In genomic region chr12:94092516-94093241, GRCh38 we compare ENCODE assay signal across 15 cellular contexts. TPM values are rescaled to one million over a fixed set of nuclear protein-coding genes. Genes with fewer than 3 reads are reported as not detected.
DNase-seq lines count a peak whose midpoint lies in the region; ATAC-seq and TF ChIP-seq lines count a peak whose summit lies in the region.
"Had no signal": no experiment of that assay in that cellular context is flagged by ENCODE, and none has a peak within 500 bp of the region (broad histone marks: within the 10 kb centered on the region; RNA-seq: fewer than 3 reads in every experiment).

No MANE protein-coding gene starts in this region.

- DNase-seq in right cardiac atrium: peak in 2 of 3 donors; percentile 63 to 80
- DNase-seq in left ventricle myocardium inferior: no peak
- DNase-seq in cardiac fibroblast (ENCODE audit: low read depth in 2 of 2): peak; percentile 88 to 96
- DNase-seq in osteocyte (ENCODE audit: extremely low spot score, unreplicated experiment): no peak
- DNase-seq in activated T-cell treated with anti-CD3 and anti-CD28 coated beads, Interleukin-2, amount 50 U/mL, for 1 hour: no peak
- DNase-seq in NOMO-1 treated with dmso at 0.1 percent for 144 hours (lab: John Stamatoyannopoulos, UW; ENCODE audit: unreplicated experiment): no peak
- DNase-seq: activated CD8-positive, alpha-beta T cell treated with anti-CD3 and anti-CD28 coated beads, Interleukin-2, amount 10 ng/mL, durations not matched to agents 7 days and 5 days; effector memory CD8-positive, alpha-beta T cell; NK-92 treated with Interleukin-12 subunit alpha and Interleukin-12 subunit beta, amount 100 ng/mL, for 24 hours; nucleus accumbens; testis had no signal

- no peak for TF ChIP-seq CTCF in left ventricle myocardium inferior (IDR thresholded peaks at IDR 0.05; ENCODE audit: borderline replicate concordance)
- no peak for TF ChIP-seq CTCF in cardiac fibroblast (IDR thresholded peaks at IDR 0.05; ENCODE audit: low read depth, low read length)
- TF ChIP-seq CTCF in osteocyte (IDR thresholded peaks at IDR 0.05): no peak

- no peaks in the 10 kb centered on the region for H3K4me1 ChIP-seq in right cardiac atrium (ENCODE audit: control insufficient read depth, insufficient read depth, low read length)
- no peaks in the 10 kb centered on the region for H3K4me1 ChIP-seq in left ventricle myocardium inferior
- H3K4me1 ChIP-seq: body of pancreas, testis had no signal

- no peaks in the 10 kb centered on the region for H3K9me3 Mint-ChIP-seq in osteocyte (ENCODE audit: unreplicated experiment)
- H3K9me3 Mint-ChIP-seq: activated T-helper 2 cell treated with anti-CD3 and anti-CD28 coated beads, Interferon-gamma antibody, Interleukin-2, Interleukin-4, amounts not matched to agents 10 μg/mL and 5 μg/mL and 100 μg/mL, durations not matched to agents 14 hours and 24 hours and 36 hours; effector memory CD8-positive, alpha-beta T cell had no signal

- H3K27me3 ChIP-seq in right cardiac atrium (ENCODE audit: control insufficient read depth, insufficient read depth) (no peaks in the 10 kb centered on the region), left ventricle myocardium inferior (ENCODE audit: low read depth) (no peaks in the 10 kb centered on the region)
- H3K27me3 ChIP-seq: body of pancreas, testis had no signal

- intact Hi-C loops in right cardiac atrium (cut with DNase I): loop anchor here in 1 of 4 donors (10.0 kb wide), 1 partner anchor 348 kb away; no protein-coding TSS in a partner anchor
- intact Hi-C loops in left ventricle myocardium inferior (cut with micrococcal nuclease): no loop called here

- H3K36me3 ChIP-seq in left ventricle myocardium inferior: no peaks in the 10 kb centered on the region

- ATAC-seq in right cardiac atrium (peak; percentile 48 to 84), HG03520 (IDR thresholded peaks at IDR 0.05; ENCODE audit: unreplicated experiment) (no peak), HG02759 (IDR thresholded peaks at IDR 0.05; ENCODE audit: unreplicated experiment) (no peak)
- ATAC-seq: activated CD8-positive, alpha-beta T cell treated with anti-CD3 and anti-CD28 coated beads, Interleukin-2, amount 10 ng/mL, durations not matched to agents 7 days and 5 days; body of pancreas; effector memory CD8-positive, alpha-beta T cell had no signal

- H3K9me3 ChIP-seq in right cardiac atrium (ENCODE audit: control insufficient read depth, low read length): no peaks in the 10 kb centered on the region
- H3K9me3 ChIP-seq in left ventricle myocardium inferior (replicated peaks): no peaks in the 10 kb centered on the region
- H3K9me3 ChIP-seq: body of pancreas, testis had no signal

- peaks cover 32% of the 10 kb centered on the region for H3K4me1 Mint-ChIP-seq in osteocyte (ENCODE audit: unreplicated experiment)

- H3K27me3 Mint-ChIP-seq in osteocyte (ENCODE audit: unreplicated experiment): no peaks in the 10 kb centered on the region

- H3K27ac ChIP-seq in right cardiac atrium (ENCODE audit: low read length) (no peak overlapping the region), left ventricle myocardium inferior (replicated peaks) (no peak overlapping the region)
- H3K27ac ChIP-seq: body of pancreas, testis had no signal

- peak overlapping the region; percentile 53 for H3K27ac Mint-ChIP-seq in osteocyte (ENCODE audit: unreplicated experiment)
- H3K27ac Mint-ChIP-seq: activated CD8-positive, alpha-beta T cell treated with anti-CD3 and anti-CD28 coated beads, Interleukin-2, amount 10 ng/mL, durations not matched to agents 7 days and 5 days; activated T-helper 2 cell treated with anti-CD3 and anti-CD28 coated beads, Interferon-gamma antibody, Interleukin-2, Interleukin-4, amounts not matched to agents 10 μg/mL and 5 μg/mL and 100 μg/mL, durations not matched to agents 14 hours and 24 hours and 36 hours; effector memory CD8-positive, alpha-beta T cell had no signal

- H3K36me3 Mint-ChIP-seq in osteocyte (ENCODE audit: unreplicated experiment): no peaks in the 10 kb centered on the region

- H3K4me3 ChIP-seq in right cardiac atrium (ENCODE audit: low read length): no peak overlapping the region
- H3K4me3 ChIP-seq in left ventricle myocardium inferior: no peak overlapping the region
- no peak overlapping the region for H3K4me3 ChIP-seq in cardiac fibroblast (replicated peaks in 1 of 2; ENCODE audit: low read depth in 2 of 2, low read length in 2 of 2)
- H3K4me3 ChIP-seq: body of pancreas, testis had no signal

- H3K4me3 Mint-ChIP-seq in osteocyte (ENCODE audit: unreplicated experiment): no peak overlapping the region
- H3K4me3 Mint-ChIP-seq: activated CD8-positive, alpha-beta T cell treated with anti-CD3 and anti-CD28 coated beads, Interleukin-2, amount 10 ng/mL, durations not matched to agents 7 days and 5 days; effector memory CD8-positive, alpha-beta T cell had no signal

- 70% methylated on average over 13 of the region's 13 CpGs for WGBS in right cardiac atrium

RNA-seq across cellular contexts. Expression of gene PLXNC1, which starts 55.7 kb away (rescaled TPM):
- 1 to 10 TPM; 2.8 to 7.6 (median 5.5) TPM for total RNA-seq in right cardiac atrium
- 2.4 TPM for polyA plus RNA-seq in right cardiac atrium
- 2.5 TPM for total RNA-seq in left ventricle myocardium inferior
- 0.32 and 1.1 TPM in 2 replicates for total RNA-seq in osteocyte

Comparison
In these comparisons a context has a peak if more than half of its experiments do, and no peak if none do; other contexts are left out.
1. DNase-seq: peak in right cardiac atrium (2 of 3) and cardiac fibroblast (2 of 2); none in left ventricle myocardium inferior (single experiment), osteocyte (single experiment), activated T-cell treated with anti-CD3 and anti-CD28 coated beads, Interleukin-2, amount 50 U/mL, for 1 hour (single experiment) and NOMO-1 treated with dmso at 0.1 percent for 144 hours (single experiment).
2. ATAC-seq: peak in right cardiac atrium (2 of 2); none in HG03520 (single experiment) and HG02759 (single experiment).